8 cellular contexts compared by ENCODE assay signal in the genomic region with DNA sequence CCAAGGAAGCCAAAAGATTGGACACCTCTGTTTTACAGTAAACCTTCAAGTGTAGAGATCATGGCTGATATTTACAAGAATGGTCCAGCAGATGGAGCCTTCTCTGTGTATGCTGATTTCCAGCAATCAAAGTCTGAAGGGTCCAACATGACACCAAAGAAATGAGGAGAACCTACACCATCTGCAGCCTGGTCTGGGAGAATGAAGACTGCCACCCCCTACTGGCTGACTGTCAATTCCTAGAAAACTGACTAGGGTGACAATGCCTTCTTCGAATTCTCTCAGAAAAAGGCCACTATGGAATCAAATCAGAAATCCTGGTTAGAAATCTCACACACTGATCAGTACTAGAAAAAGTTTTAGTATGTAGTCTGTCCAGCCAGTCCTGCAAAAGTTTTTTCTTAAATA.
A peak's percentile ranks its signal among the peaks of the same experiment; 100 is the strongest.
DNase-seq lines count a peak whose midpoint lies in the region; ATAC-seq and TF ChIP-seq lines count a peak whose summit lies in the region.

No MANE protein-coding gene starts in this region.

- TF ChIP-seq POLR2A in lower leg skin (IDR thresholded peaks at IDR 0.05), result no peak

- peaks cover 16% of the 10 kb centered on the region for H3K27me3 ChIP-seq in CD4-positive, alpha-beta T cell (ENCODE audit: control insufficient read depth, insufficient read depth, low read length)
- H3K27me3 ChIP-seq in mammary epithelial cell (ENCODE audit: insufficient read depth, low read length), result no peaks in the 10 kb centered on the region
- no peaks in the 10 kb centered on the region for H3K27me3 ChIP-seq in CD8-positive, alpha-beta memory T cell (ENCODE audit: insufficient read depth, low read length, poor library complexity, severe bottlenecking)

- no peak overlapping the region for H3K27ac ChIP-seq in CD4-positive, alpha-beta T cell (ENCODE audit: low read depth, low read length)
- no peak overlapping the region for H3K27ac ChIP-seq in mammary epithelial cell (ENCODE audit: insufficient read depth, low read depth, low read length)
- no peak overlapping the region for H3K27ac ChIP-seq in CD8-positive, alpha-beta memory T cell (ENCODE audit: low read depth, low read length)

- no peak overlapping the region for H3K9ac ChIP-seq in mammary epithelial cell (ENCODE audit: insufficient read depth, low read length)

- peaks cover 61% of the 10 kb centered on the region for H3K79me2 ChIP-seq in mammary epithelial cell (ENCODE audit: insufficient read depth, low read length)

- ATAC-seq in CD4-positive, alpha-beta T cell (ENCODE audit: poor library complexity), result no peak
- peak; percentile 87 for ATAC-seq in left colon
- ATAC-seq in T-cell (replicated peaks in 1 of 4), result no peak

- H2AFZ ChIP-seq in mammary epithelial cell (ENCODE audit: low read depth, low read length), result no peak overlapping the region

- H3K27ac Mint-ChIP-seq in CD4-positive, alpha-beta T cell, result no peak overlapping the region
- H3K27ac Mint-ChIP-seq in CD8-positive, alpha-beta memory T cell, result no peak overlapping the region
- H3K27ac Mint-ChIP-seq in T-cell, result no peak overlapping the region

- intact Hi-C loops in CD4-positive, alpha-beta T cell (cut with DNase I, micrococcal nuclease), result no loop called here
- intact Hi-C loops in mammary epithelial cell (cut with micrococcal nuclease) (loop anchor here (1.0 kb wide), 2 partner anchors 83 to 202 kb away; a partner anchor contains a TSS), left colon (cut with DNase I, micrococcal nuclease) (loop anchor here in 1 of 2 donors (5.0 kb wide), 1 partner anchor 202 kb away; no protein-coding TSS in a partner anchor), lower leg skin (cut with DNase I; ENCODE audit: low total_unique reads) (no loop called here)

- H3K4me3 Mint-ChIP-seq in CD4-positive, alpha-beta T cell, result no peak overlapping the region
- no peak overlapping the region for H3K4me3 Mint-ChIP-seq in CD8-positive, alpha-beta memory T cell
- H3K4me3 Mint-ChIP-seq in T-cell, result no peak overlapping the region

- peaks cover 30% of the 10 kb centered on the region for H3K27me3 Mint-ChIP-seq in CD4-positive, alpha-beta T cell
- H3K27me3 Mint-ChIP-seq in CD8-positive, alpha-beta memory T cell, result peaks cover 25 to 58% of the 10 kb centered on the region in 2 donors
- H3K27me3 Mint-ChIP-seq in T-cell, result peaks cover 25 to 35% of the 10 kb centered on the region in 2 donors

- no peaks in the 10 kb centered on the region for H3K36me3 ChIP-seq in mammary epithelial cell (ENCODE audit: insufficient read depth, low read length)
- no peaks in the 10 kb centered on the region for H3K36me3 ChIP-seq in CD8-positive, alpha-beta memory T cell (ENCODE audit: insufficient read depth, low read length)

- no peak for DNase-seq in CD4-positive, alpha-beta T cell
- DNase-seq in GM19240 (ENCODE audit: insufficient read length, low spot score) (peak; percentile 3), NCI-H526 treated with DMSO at 0.1 percent for 48 hours (lab: John Stamatoyannopoulos, UW) (peak; percentile 20), mammary epithelial cell (peak; percentile 51), left colon (no peak), lower leg skin (ENCODE audit: low spot score in 2 of 2) (no peak), T-cell (no peak)
- no peak for DNase-seq in CD8-positive, alpha-beta memory T cell

- dilution Hi-C loops in mammary epithelial cell (cut with HindIII; ENCODE audit: low sequenced_read_pairs), result no loop called here

- H3K9me3 Mint-ChIP-seq in CD4-positive, alpha-beta T cell, result no peaks in the 10 kb centered on the region
- peaks cover 0 to 2% (median 0%) of the 10 kb centered on the region in 5 donors for H3K9me3 Mint-ChIP-seq in CD8-positive, alpha-beta memory T cell
- no peaks in the 10 kb centered on the region for H3K9me3 Mint-ChIP-seq in T-cell

- no peaks in the 10 kb centered on the region for H4K20me1 ChIP-seq in mammary epithelial cell (ENCODE audit: insufficient read depth, low read length)

- POLR2A ChIA-PET in CD4-positive, alpha-beta T cell (lab: Charles Lee), result no interaction called here
- POLR2A ChIA-PET in CD8-positive, alpha-beta memory T cell (lab: Charles Lee), result no interaction called here
- POLR2A ChIA-PET in T-cell (lab: Charles Lee), result no interaction called here

- CTCF ChIA-PET in CD4-positive, alpha-beta T cell (lab: Charles Lee), result no interaction called here
- CTCF ChIA-PET in mammary epithelial cell (lab: Charles Lee; ENCODE audit: low non-redundant PET), result no interaction called here
- CTCF ChIA-PET in CD8-positive, alpha-beta memory T cell (lab: Charles Lee), result interaction anchor here (0.7 kb wide), 1 partner anchor 8 kb away, joined by 3 read pairs; no protein-coding TSS in a partner anchor
- CTCF ChIA-PET in T-cell (lab: Charles Lee), result no interaction called here

- WGBS in mammary epithelial cell (ENCODE audit: low coverage, missing lambda C conversion rate), result 100% methylated on average over 1 of the region's 1 CpG
- WGBS in lower leg skin, 2 donors, result 61 to 82% methylated on average over 1 of the region's 1 CpG

- no peaks in the 10 kb centered on the region for H3K9me3 ChIP-seq in CD4-positive, alpha-beta T cell (ENCODE audit: control insufficient read depth, low read length)
- no peaks in the 10 kb centered on the region for H3K9me3 ChIP-seq in mammary epithelial cell (replicated peaks; ENCODE audit: insufficient read depth, low read length)
- H3K9me3 ChIP-seq in CD8-positive, alpha-beta memory T cell (ENCODE audit: low read length), result no peaks in the 10 kb centered on the region

- no peaks in the 10 kb centered on the region for H3K36me3 Mint-ChIP-seq in CD4-positive, alpha-beta T cell (ENCODE audit: low read depth)
- H3K36me3 Mint-ChIP-seq in CD8-positive, alpha-beta memory T cell, result no peaks in the 10 kb centered on the region
- no peaks in the 10 kb centered on the region for H3K36me3 Mint-ChIP-seq in T-cell

- BruUV-seq in mammary epithelial cell (replicated peaks; lab: Mats Ljungman, UMichigan), result no TSS peak

- H3K4me2 ChIP-seq in mammary epithelial cell (ENCODE audit: insufficient read depth, low read depth, low read length), result no peak overlapping the region

- TF ChIP-seq CTCF in CD4-positive, alpha-beta T cell (IDR thresholded peaks at IDR 0.05), result peak; percentile 27
- TF ChIP-seq CTCF in mammary epithelial cell (conservative IDR thresholded peaks at IDR 0.05 in 1 of 2, IDR thresholded peaks at IDR 0.05 in 1 of 2; ENCODE audit: extremely low read depth in 1 of 2, insufficient read depth in 1 of 2, low read depth in 1 of 2, low read length in 2 of 2), result peak; percentile 32 to 63
- no peak for TF ChIP-seq CTCF in lower leg skin (IDR thresholded peaks at IDR 0.05)

- H3K4me1 Mint-ChIP-seq in CD4-positive, alpha-beta T cell (ENCODE audit: low read depth), result no peaks in the 10 kb centered on the region
- no peaks in the 10 kb centered on the region for H3K4me1 Mint-ChIP-seq in CD8-positive, alpha-beta memory T cell
- H3K4me1 Mint-ChIP-seq in T-cell, result no peaks in the 10 kb centered on the region

- in situ Hi-C loops in mammary epithelial cell (cut with MboI; ENCODE audit: low sequenced_read_pairs in 2 of 2), result loop anchor here in 1 of 2 donors (25.0 kb wide), 1 partner anchor 202 kb away; no protein-coding TSS in a partner anchor

- no peaks in the 10 kb centered on the region for H3K4me1 ChIP-seq in mammary epithelial cell (ENCODE audit: insufficient read depth, low read length)
- H3K4me1 ChIP-seq in CD8-positive, alpha-beta memory T cell (ENCODE audit: insufficient read depth, low read length), result no peaks in the 10 kb centered on the region

- H3K4me3 ChIP-seq in mammary epithelial cell (replicated peaks in 1 of 3; ENCODE audit: insufficient read depth in 1 of 3, low read depth in 2 of 3, low read length in 3 of 3) (no peak overlapping the region), lower leg skin (ENCODE audit: low read depth, poor library complexity, severe bottlenecking) (no peak overlapping the region)
- H3K4me3 ChIP-seq in CD8-positive, alpha-beta memory T cell (ENCODE audit: low read length), result no peak overlapping the region

Comparison
In these comparisons a context has a peak if more than half of its experiments do, and no peak if none do; other contexts are left out.
1. DNase-seq: peak in GM19240 (single experiment), NCI-H526 treated with DMSO at 0.1 percent for 48 hours (single experiment) and mammary epithelial cell (single experiment); none in CD4-positive, alpha-beta T cell (0 of 10), left colon (0 of 2), lower leg skin (0 of 2), CD8-positive, alpha-beta memory T cell (0 of 5) and T-cell (0 of 34).
2. CTCF ChIP-seq: peak in CD4-positive, alpha-beta T cell (single experiment) and mammary epithelial cell (2 of 2); none in lower leg skin (0 of 3).